Comparison of ENCODE assay signal across 8 cellular contexts in the genomic region with DNA sequence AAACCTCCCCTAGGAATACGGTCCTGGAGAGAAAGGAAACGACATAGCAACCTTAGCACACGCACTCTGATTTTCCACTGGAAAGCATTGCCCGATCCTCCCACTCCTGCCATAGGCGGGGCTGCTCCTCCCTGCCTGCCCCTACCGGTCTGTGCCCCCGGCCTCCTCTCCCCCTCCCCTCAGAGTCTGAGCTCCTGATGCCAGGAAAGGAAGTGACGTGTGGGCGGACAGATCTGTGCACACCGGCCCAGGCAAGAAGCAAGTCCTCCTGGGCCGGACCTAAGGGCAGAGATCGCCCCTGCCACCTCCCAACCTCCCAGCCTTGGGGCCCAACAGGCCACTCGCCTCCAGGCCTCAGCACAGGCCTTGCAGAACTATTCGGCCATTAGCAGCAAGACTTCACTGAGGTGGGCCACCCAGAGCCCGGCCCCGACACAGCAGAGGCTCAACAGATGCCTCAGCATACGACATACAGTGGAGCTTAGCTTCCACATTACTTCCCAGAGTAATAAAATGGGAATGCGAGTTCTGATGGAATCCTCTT. TPM values are rescaled to one million over a fixed set of nuclear protein-coding genes. Genes with fewer than 3 reads are reported as not detected.
DNase-seq lines count a peak whose midpoint lies in the region; ATAC-seq and TF ChIP-seq lines count a peak whose summit lies in the region.

No MANE protein-coding gene starts in this region.

- H3K27ac Mint-ChIP-seq in activated T-cell treated with anti-CD3 and anti-CD28 coated beads, Interleukin-2, amount 50 U/mL, for 72 hours, result peak overlapping the region; percentile 85

- TF ChIP-seq POLR2A in sigmoid colon (IDR thresholded peaks at IDR 0.05), result no peak

- no peak for DNase-seq in activated T-cell treated with anti-CD3 and anti-CD28 coated beads, Interleukin-2, amount 50 U/mL, for 72 hours
- DNase-seq in right cardiac atrium, result peak; percentile 64 to 81 (median 76)
- peak; percentile 86 for DNase-seq in sigmoid colon
- no peak for DNase-seq in NCI-H1092 treated with DMSO at 0.1 percent for 48 hours (lab: John Stamatoyannopoulos, UW)
- no peak for DNase-seq in foreskin keratinocyte
- no peak for DNase-seq in NCI-H146 (lab: John Stamatoyannopoulos, UW)

- intact Hi-C loops in right cardiac atrium (cut with DNase I), result no loop called here
- intact Hi-C loops in sigmoid colon (cut with DNase I), result no loop called here

- H3K27me3 Mint-ChIP-seq in activated T-cell treated with anti-CD3 and anti-CD28 coated beads, Interleukin-2, amount 50 U/mL, for 72 hours (ENCODE audit: low read depth), result no peaks in the 10 kb centered on the region

- H3K27me3 ChIP-seq in HUES64 (ENCODE audit: insufficient read depth, low read length) (no peaks in the 10 kb centered on the region), right cardiac atrium (ENCODE audit: control insufficient read depth, insufficient read depth) (no peaks in the 10 kb centered on the region), sigmoid colon (no peaks in the 10 kb centered on the region), foreskin keratinocyte (no peaks in the 10 kb centered on the region)

- no peak for TF ChIP-seq CTCF in sigmoid colon (IDR thresholded peaks at IDR 0.05)
- TF ChIP-seq CTCF in foreskin keratinocyte (conservative IDR thresholded peaks at IDR 0.05), result no peak

- H3K4me1 Mint-ChIP-seq in activated T-cell treated with anti-CD3 and anti-CD28 coated beads, Interleukin-2, amount 50 U/mL, for 72 hours (ENCODE audit: low read depth), result peaks cover 66% of the 10 kb centered on the region

- 54% methylated on average over 18 of the region's 18 CpGs for WGBS in HUES64
- 43% methylated on average over 18 of the region's 18 CpGs for WGBS in right cardiac atrium
- 59 to 67% methylated on average over 18 of the region's 18 CpGs for WGBS in sigmoid colon, 2 donors

- no peaks in the 10 kb centered on the region for H3K9me3 ChIP-seq in HUES64 (ENCODE audit: insufficient read depth, low read depth, low read length)
- no peaks in the 10 kb centered on the region for H3K9me3 ChIP-seq in right cardiac atrium (ENCODE audit: control insufficient read depth, low read length)
- no peaks in the 10 kb centered on the region for H3K9me3 ChIP-seq in sigmoid colon

- peak overlapping the region; percentile 47 to 76 for H3K4me3 Mint-ChIP-seq in activated T-cell treated with anti-CD3 and anti-CD28 coated beads, Interleukin-2, amount 50 U/mL, for 72 hours

- TF ChIP-seq EP300 in sigmoid colon (IDR thresholded peaks at IDR 0.05), result no peak

- H3K4me3 ChIP-seq in HUES64 (ENCODE audit: low read length) (no peak overlapping the region), right cardiac atrium (ENCODE audit: low read length) (no peak overlapping the region), sigmoid colon (peak overlapping the region in 2 of 4 donors; percentile 9 to 10)

- peaks cover 3 to 15% of the 10 kb centered on the region in 2 donors for H3K36me3 Mint-ChIP-seq in activated T-cell treated with anti-CD3 and anti-CD28 coated beads, Interleukin-2, amount 50 U/mL, for 72 hours (ENCODE audit: insufficient read depth in 2 of 2)

- H3K27ac ChIP-seq in HUES64 (ENCODE audit: low read depth, low read length), result peak overlapping the region; percentile 16; the same call in 1 of the 2 replicates
- H3K27ac ChIP-seq in right cardiac atrium (ENCODE audit: low read length), result peak overlapping the region; percentile 20
- H3K27ac ChIP-seq in sigmoid colon, result peak overlapping the region; percentile 89 to 100 (median 98)
- H3K27ac ChIP-seq in foreskin keratinocyte, result no peak overlapping the region

- H3K4me1 ChIP-seq in HUES64 (ENCODE audit: insufficient read depth, low read length) (peaks cover 11% of the 10 kb centered on the region), right cardiac atrium (ENCODE audit: control insufficient read depth, insufficient read depth, low read length) (peaks cover 14% of the 10 kb centered on the region), sigmoid colon (peaks cover 0 to 65% (median 65%) of the 10 kb centered on the region in 4 donors), foreskin keratinocyte (no peaks in the 10 kb centered on the region)

- peak in 1 of 2 donors; percentile 14 for ATAC-seq in activated T-cell treated with anti-CD3 and anti-CD28 coated beads, Interleukin-2, amount 50 U/mL, for 72 hours (replicated peaks in 1 of 2)
- peak; percentile 36 to 55 for ATAC-seq in right cardiac atrium
- no peak for ATAC-seq in foreskin keratinocyte
- ATAC-seq in HG03108 (IDR thresholded peaks at IDR 0.05; ENCODE audit: unreplicated experiment), result no peak

- no peaks in the 10 kb centered on the region for H3K9me3 Mint-ChIP-seq in activated T-cell treated with anti-CD3 and anti-CD28 coated beads, Interleukin-2, amount 50 U/mL, for 72 hours

- H3K36me3 ChIP-seq in HUES64 (ENCODE audit: insufficient read depth, low read length), result peaks cover 14% of the 10 kb centered on the region
- peaks cover 5 to 39% (median 16%) of the 10 kb centered on the region in 4 donors for H3K36me3 ChIP-seq in sigmoid colon

- 0 out of 2 replicates have a peak overlapping the region, but pooled peaks have one; percentile 16 for H3K9ac ChIP-seq in HUES64 (ENCODE audit: low read depth, low read length)

RNA-seq across cellular contexts. Expression of a gene that starts 7.2 kb away (rescaled TPM):
- polyA plus RNA-seq in HUES64 (2013, experiment 1 of 2), result 24.9 TPM
- 31.8 TPM for polyA plus RNA-seq in HUES64 (2013, experiment 2 of 2)
- total RNA-seq in activated T-cell treated with anti-CD3 and anti-CD28 coated beads, Interleukin-2, amount 50 U/mL, for 72 hours, result 100 to 1,000 TPM; 121 to 124 TPM
- total RNA-seq in right cardiac atrium (10 to 100 TPM; 42.9 to 68.4 (median 62.7) TPM), sigmoid colon (100 to 1,000 TPM in 1 of 4 donors, 10 to 100 TPM in 3; 56.5 to 116 (median 69.6) TPM), foreskin keratinocyte (15.8 and 17.7 TPM in 2 replicates)
- polyA plus RNA-seq in right cardiac atrium (96.2 TPM), sigmoid colon (10 to 100 TPM; 28.9 to 58.7 (median 53.5) TPM), foreskin keratinocyte (24.6 and 29.8 TPM in 2 replicates)

RNA-seq across cellular contexts. Expression of a gene that starts 30.9 kb away (rescaled TPM):
- polyA plus RNA-seq in HUES64 (2013, experiment 1 of 2), result 16.0 TPM
- 21.5 TPM for polyA plus RNA-seq in HUES64 (2013, experiment 2 of 2)
- 10 to 100 TPM; 65.7 to 70.0 TPM for total RNA-seq in activated T-cell treated with anti-CD3 and anti-CD28 coated beads, Interleukin-2, amount 50 U/mL, for 72 hours
- total RNA-seq in right cardiac atrium (10 to 100 TPM; 17.7 to 26.6 (median 22.5) TPM), sigmoid colon (10 to 100 TPM; 51.2 to 88.4 (median 85.0) TPM), foreskin keratinocyte (31.1 TPM in 2 replicates)
- polyA plus RNA-seq in right cardiac atrium (30.3 TPM), sigmoid colon (10 to 100 TPM; 56.8 to 87.2 (median 66.1) TPM), foreskin keratinocyte (46.3 and 47.5 TPM in 2 replicates)

RNA-seq across cellular contexts. Expression of a gene that starts 57.0 kb away (rescaled TPM):
- 25.4 TPM for polyA plus RNA-seq in HUES64 (2013, experiment 1 of 2)
- 30.9 TPM for polyA plus RNA-seq in HUES64 (2013, experiment 2 of 2)
- total RNA-seq in activated T-cell treated with anti-CD3 and anti-CD28 coated beads, Interleukin-2, amount 50 U/mL, for 72 hours, result 1 to 10 TPM in 1 of 2 donors, under 1 TPM in 1; 0.70 to 1.1 TPM
- total RNA-seq in right cardiac atrium, result 100 to 1,000 TPM; 217 to 322 (median 278) TPM
- polyA plus RNA-seq in right cardiac atrium, result 167 TPM
- total RNA-seq in sigmoid colon, result 10 to 100 TPM; 16.0 to 95.8 (median 29.0) TPM
- 10 to 100 TPM; 12.6 to 80.1 (median 19.0) TPM for polyA plus RNA-seq in sigmoid colon
- total RNA-seq in foreskin keratinocyte, result 0.04 and 0.14 TPM in 2 replicates
- 0.10 TPM in 1 of 2 replicates, not detected in the other for polyA plus RNA-seq in foreskin keratinocyte

Comparison
In these comparisons a context has a peak if more than half of its experiments do, and no peak if none do; other contexts are left out.
1. ATAC-seq: peak in right cardiac atrium (2 of 2); none in foreskin keratinocyte (single experiment) and HG03108 (single experiment).
2. DNase-seq: peak in right cardiac atrium (3 of 3) and sigmoid colon (single experiment); none in activated T-cell treated with anti-CD3 and anti-CD28 coated beads, Interleukin-2, amount 50 U/mL, for 72 hours (0 of 2), NCI-H1092 treated with DMSO at 0.1 percent for 48 hours (single experiment), foreskin keratinocyte (0 of 2) and NCI-H146 (single experiment).
3. RNA of a gene that starts 57.0 kb away (total RNA-seq): 217 to 322 TPM in right cardiac atrium and 16.0 to 95.8 TPM in sigmoid colon; 0.70 to 1.1 TPM in activated T-cell treated with anti-CD3 and anti-CD28 coated beads, Interleukin-2, amount 50 U/mL, for 72 hours and 0.04 to 0.14 TPM in foreskin keratinocyte; every median in the first group is over 4 times any median in the second.